In the genomic region with DNA sequence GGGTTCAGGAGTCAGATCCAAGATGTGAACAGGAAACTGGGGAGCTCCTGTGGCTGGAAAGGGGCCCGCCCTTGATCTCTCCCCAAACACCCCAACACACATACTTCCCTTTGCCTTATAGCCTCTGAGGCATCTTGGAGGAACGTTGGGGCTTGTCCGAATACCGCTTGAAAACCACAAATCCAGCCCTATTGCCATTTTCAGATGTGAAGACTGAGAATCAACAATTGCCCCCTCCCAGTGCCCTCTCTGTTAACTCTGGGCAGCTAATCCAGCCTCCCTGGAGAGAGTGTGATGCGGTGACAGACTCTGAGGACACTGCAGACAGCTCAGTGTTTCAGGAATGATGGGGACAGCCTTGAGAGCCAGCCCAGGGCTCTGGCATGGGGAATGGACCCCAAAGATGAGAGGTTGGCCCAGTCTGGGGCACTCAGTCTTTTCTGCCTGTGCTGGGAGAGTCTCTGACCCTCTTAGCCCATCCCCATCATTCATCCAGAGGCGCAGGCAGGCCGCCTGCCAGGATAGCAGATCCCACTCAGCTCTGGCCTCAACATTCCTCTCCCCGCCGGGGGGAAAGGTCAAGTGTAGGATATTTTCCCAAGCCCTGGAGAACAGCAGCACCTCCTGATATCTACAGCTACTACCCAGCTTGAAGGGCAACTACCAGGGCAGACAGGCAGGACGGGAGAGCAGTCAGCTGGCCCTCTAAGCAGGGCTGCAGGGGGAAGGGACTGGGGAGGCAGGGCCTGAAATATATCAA, we compare ENCODE assay signal across 24 cellular contexts. TPM values are rescaled to one million over a fixed set of nuclear protein-coding genes. Genes with fewer than 3 reads are reported as not detected.
DNase-seq lines count a peak whose midpoint lies in the region; ATAC-seq, FAIRE-seq and TF ChIP-seq lines count a peak whose summit lies in the region.
"Had no signal": no experiment of that assay in that cellular context is flagged by ENCODE, and none has a peak within 500 bp of the region (broad histone marks: within the 10 kb centered on the region; RNA-seq: fewer than 3 reads in every experiment).

No MANE protein-coding gene starts in this region.

- FAIRE-seq in astrocyte (lab: Jason Lieb, UNC) (no peak), keratinocyte (lab: Jason Lieb, UNC) (peak; percentile 85)
- FAIRE-seq: A204.1, GM12891, K562 had no signal

- TF ChIP-seq EP300 in SK-N-SH (IDR thresholded peaks at IDR 0.05; ENCODE audit: borderline replicate concordance in 1 of 2, low read depth in 1 of 2, low read length in 1 of 2), result no peak

- no peaks in the 10 kb centered on the region for H3K9me1 ChIP-seq in keratinocyte (ENCODE audit: control insufficient read depth, extremely low read depth, insufficient read depth, low read length)

- peaks cover 3% of the 10 kb centered on the region for H3K27me3 Mint-ChIP-seq in astrocyte (ENCODE audit: low read depth, unreplicated experiment)
- H3K27me3 Mint-ChIP-seq in stimulated activated naive B cell treated with anti-CD40 and anti-IgM and Interleukin-4, amounts not matched to agents 10 μg/mL and 1 μg/mL and 100 μg/mL, for 72 hours, result peaks cover 3 to 6% of the 10 kb centered on the region in 2 donors
- H3K27me3 Mint-ChIP-seq in activated T-helper 2 cell treated with anti-CD3 and anti-CD28 coated beads, Interferon-gamma antibody, Interleukin-2, Interleukin-4, amounts not matched to agents 10 μg/mL and 5 μg/mL and 100 μg/mL, durations not matched to agents 14 hours and 24 hours and 36 hours (ENCODE audit: low read depth), result peaks cover 16% of the 10 kb centered on the region
- H3K27me3 Mint-ChIP-seq: stimulated activated memory B cell treated with anti-CD40 and anti-IgM and Interleukin-4, amounts not matched to agents 10 μg/mL and 1 μg/mL and 100 μg/mL, for 72 hours had no signal

- intact Hi-C loops in activated T-helper 2 cell treated with anti-CD3 and anti-CD28 coated beads, Interferon-gamma antibody, Interleukin-2, Interleukin-4, amounts not matched to agents 10 μg/mL and 5 μg/mL and 100 μg/mL, durations not matched to agents 14 hours and 24 hours and 36 hours (cut with micrococcal nuclease), result no loop called here

- DNase-seq in SK-N-SH (no peak), astrocyte (ENCODE audit: low read depth) (peak; percentile 57), keratinocyte (ENCODE audit: low read depth, low spot score) (no peak), NAMALWA (ENCODE audit: low spot score) (no peak), hippocampal formation (lab: John Stamatoyannopoulos, UW) (no peak)
- DNase-seq in stimulated activated naive B cell treated with anti-CD40 and anti-IgM and Interleukin-4, amounts not matched to agents 10 μg/mL and 1 μg/mL and 100 μg/mL, for 72 hours, result no peak
- DNase-seq in activated T-helper 2 cell treated with anti-CD3 and anti-CD28 coated beads, Interferon-gamma antibody, Interleukin-2, Interleukin-4, amounts not matched to agents 10 μg/mL and 5 μg/mL and 100 μg/mL, durations not matched to agents 14 hours and 24 hours and 36 hours (ENCODE audit: low spot score), result no peak
- DNase-seq: activated CD4-positive, alpha-beta memory T cell treated with anti-CD3 and anti-CD28 coated beads for 36 hours; activated naive CD4-positive, alpha-beta T cell treated with anti-CD3 and anti-CD28 coated beads, Interleukin-2, amount 10 ng/mL, durations not matched to agents 7 days and 5 days; activated T-cell treated with anti-CD3 and anti-CD28 coated beads, Interleukin-2, amount 50 U/mL, for 1 hour; C1 segment of cervical spinal cord; dermis blood vessel endothelial cell; NCI-H1092; NCI-H2081; NCI-H510A; SIG-M5; T-helper 17 cell had no signal

- H3K36me3 ChIP-seq in SK-N-SH (replicated peaks in 1 of 2; ENCODE audit: control insufficient read depth in 1 of 2, insufficient read depth in 2 of 2, low read length in 1 of 2) (no peaks in the 10 kb centered on the region), astrocyte (ENCODE audit: insufficient read depth, low read length) (no peaks in the 10 kb centered on the region), keratinocyte (ENCODE audit: control insufficient read depth in 2 of 2, extremely low read depth in 1 of 2, insufficient read depth in 2 of 2, low read length in 2 of 2) (no peaks in the 10 kb centered on the region)

- H3K9me2 ChIP-seq in SK-N-SH, result no peaks in the 10 kb centered on the region

- no peaks in the 10 kb centered on the region for H3K36me3 Mint-ChIP-seq in astrocyte (ENCODE audit: low read depth, unreplicated experiment)
- no peaks in the 10 kb centered on the region for H3K36me3 Mint-ChIP-seq in stimulated activated naive B cell treated with anti-CD40 and anti-IgM and Interleukin-4, amounts not matched to agents 10 μg/mL and 1 μg/mL and 100 μg/mL, for 72 hours
- no peaks in the 10 kb centered on the region for H3K36me3 Mint-ChIP-seq in activated T-helper 2 cell treated with anti-CD3 and anti-CD28 coated beads, Interferon-gamma antibody, Interleukin-2, Interleukin-4, amounts not matched to agents 10 μg/mL and 5 μg/mL and 100 μg/mL, durations not matched to agents 14 hours and 24 hours and 36 hours (ENCODE audit: low read depth)
- H3K36me3 Mint-ChIP-seq: activated CD4-positive, alpha-beta memory T cell treated with anti-CD3 and anti-CD28 coated beads for 36 hours; activated naive CD4-positive, alpha-beta T cell treated with anti-CD3 and anti-CD28 coated beads, Interleukin-2, amount 10 ng/mL, durations not matched to agents 7 days and 5 days; stimulated activated memory B cell treated with anti-CD40 and anti-IgM and Interleukin-4, amounts not matched to agents 10 μg/mL and 1 μg/mL and 100 μg/mL, for 72 hours; WTC11 had no signal

- no peaks in the 10 kb centered on the region for H3F3A ChIP-seq in SK-N-SH (replicated peaks; ENCODE audit: insufficient read depth)

- no peaks in the 10 kb centered on the region for H3K27me3 ChIP-seq in SK-N-SH (ENCODE audit: insufficient read depth)
- no peaks in the 10 kb centered on the region for H3K27me3 ChIP-seq in astrocyte (ENCODE audit: insufficient read depth, low read length)
- no peaks in the 10 kb centered on the region for H3K27me3 ChIP-seq in keratinocyte (ENCODE audit: control insufficient read depth, extremely low read depth, insufficient read depth, low read length)

- H4K20me1 ChIP-seq in SK-N-SH (ENCODE audit: insufficient read depth) (no peaks in the 10 kb centered on the region), astrocyte (ENCODE audit: insufficient read depth, low read length) (no peaks in the 10 kb centered on the region), keratinocyte (ENCODE audit: control insufficient read depth, extremely low read depth, insufficient read depth, low read length) (no peaks in the 10 kb centered on the region)

- H3K4me1 ChIP-seq in SK-N-SH (ENCODE audit: control insufficient read depth in 1 of 2, insufficient read depth in 2 of 2, low read depth in 1 of 2, low read length in 1 of 2) (peaks cover 0 to 43% of the 10 kb centered on the region in 2 experiments; a peak in 2 of 4 replicates), astrocyte (ENCODE audit: insufficient read depth, low read length) (peaks cover 16% of the 10 kb centered on the region), keratinocyte (ENCODE audit: control insufficient read depth, extremely low read depth, insufficient read depth, low read length) (peaks cover 15% of the 10 kb centered on the region)

- H3K9me3 ChIP-seq in SK-N-SH (no peaks in the 10 kb centered on the region), astrocyte (ENCODE audit: insufficient read depth, low read depth, low read length) (no peaks in the 10 kb centered on the region), keratinocyte (ENCODE audit: control insufficient read depth, low read depth, low read length) (no peaks in the 10 kb centered on the region)

- no peak overlapping the region for H3K4me3 Mint-ChIP-seq in astrocyte (ENCODE audit: unreplicated experiment)
- no peak overlapping the region for H3K4me3 Mint-ChIP-seq in stimulated activated naive B cell treated with anti-CD40 and anti-IgM and Interleukin-4, amounts not matched to agents 10 μg/mL and 1 μg/mL and 100 μg/mL, for 72 hours
- no peak overlapping the region for H3K4me3 Mint-ChIP-seq in activated T-helper 2 cell treated with anti-CD3 and anti-CD28 coated beads, Interferon-gamma antibody, Interleukin-2, Interleukin-4, amounts not matched to agents 10 μg/mL and 5 μg/mL and 100 μg/mL, durations not matched to agents 14 hours and 24 hours and 36 hours (ENCODE audit: low read depth)
- H3K4me3 Mint-ChIP-seq: activated CD4-positive, alpha-beta memory T cell treated with anti-CD3 and anti-CD28 coated beads for 36 hours; activated naive CD4-positive, alpha-beta T cell treated with anti-CD3 and anti-CD28 coated beads, Interleukin-2, amount 10 ng/mL, durations not matched to agents 7 days and 5 days; stimulated activated memory B cell treated with anti-CD40 and anti-IgM and Interleukin-4, amounts not matched to agents 10 μg/mL and 1 μg/mL and 100 μg/mL, for 72 hours; T-helper 17 cell; WTC11 had no signal

- no peaks in the 10 kb centered on the region for H3K79me2 ChIP-seq in SK-N-SH (ENCODE audit: insufficient read depth)
- H3K79me2 ChIP-seq in astrocyte (ENCODE audit: insufficient read depth, low read length), result no peaks in the 10 kb centered on the region
- H3K79me2 ChIP-seq in keratinocyte (ENCODE audit: control insufficient read depth, insufficient read depth, low read length), result no peaks in the 10 kb centered on the region

- TF ChIP-seq CTCF in SK-N-SH (IDR thresholded peaks at IDR 0.05) (no peak), astrocyte (IDR thresholded peaks at IDR 0.05; ENCODE audit: insufficient read depth, low read depth, low read length) (no peak), keratinocyte (optimal IDR thresholded peaks at IDR 0.05 in 1 of 3, IDR thresholded peaks at IDR 0.05 in 1 of 3, conservative IDR thresholded peaks at IDR 0.05 in 1 of 3; ENCODE audit: extremely low read depth in 1 of 3, insufficient read depth in 2 of 3, low read length in 3 of 3) (no peak)

- H3K4me3 ChIP-seq in SK-N-SH (ENCODE audit: low read depth in 2 of 2, low read length in 1 of 2), result no peak overlapping the region
- no peak overlapping the region for H3K4me3 ChIP-seq in astrocyte (ENCODE audit: insufficient read depth, low read depth, low read length)
- no peak overlapping the region for H3K4me3 ChIP-seq in keratinocyte (ENCODE audit: control insufficient read depth in 2 of 3, extremely low read depth in 1 of 3, insufficient read depth in 2 of 3, low read depth in 1 of 3, low read length in 3 of 3)
- H3K4me3 ChIP-seq: K562 had no signal

- H3K27ac Mint-ChIP-seq in astrocyte (ENCODE audit: unreplicated experiment), result peak overlapping the region; percentile 83
- H3K27ac Mint-ChIP-seq in stimulated activated naive B cell treated with anti-CD40 and anti-IgM and Interleukin-4, amounts not matched to agents 10 μg/mL and 1 μg/mL and 100 μg/mL, for 72 hours, result peak overlapping the region; percentile 25
- H3K27ac Mint-ChIP-seq in activated T-helper 2 cell treated with anti-CD3 and anti-CD28 coated beads, Interferon-gamma antibody, Interleukin-2, Interleukin-4, amounts not matched to agents 10 μg/mL and 5 μg/mL and 100 μg/mL, durations not matched to agents 14 hours and 24 hours and 36 hours, result no peak overlapping the region
- H3K27ac Mint-ChIP-seq: activated CD4-positive, alpha-beta memory T cell treated with anti-CD3 and anti-CD28 coated beads for 36 hours; activated naive CD4-positive, alpha-beta T cell treated with anti-CD3 and anti-CD28 coated beads, Interleukin-2, amount 10 ng/mL, durations not matched to agents 7 days and 5 days; stimulated activated memory B cell treated with anti-CD40 and anti-IgM and Interleukin-4, amounts not matched to agents 10 μg/mL and 1 μg/mL and 100 μg/mL, for 72 hours; T-helper 17 cell; WTC11 had no signal

- dilution Hi-C loops in keratinocyte (cut with MboI; ENCODE audit: extremely low pct_ligation_motif_present, low sequenced_read_pairs), result no loop called here

- 88% methylated on average over 6 of the region's 10 CpGs for WGBS in SK-N-SH (ENCODE audit: low lambda C conversion rate)

- H3K4me2 ChIP-seq in SK-N-SH (no peak overlapping the region), astrocyte (ENCODE audit: low read length) (peak overlapping the region; percentile 49), keratinocyte (ENCODE audit: control insufficient read depth, extremely low read depth, insufficient read depth, low read depth, low read length) (peak overlapping the region; percentile 45)

- POLR2A ChIA-PET in SK-N-SH (lab: Yijun Ruan, JAX), result no interaction called here

- H3K4me1 Mint-ChIP-seq in astrocyte (ENCODE audit: low read depth, unreplicated experiment), result peaks cover 44% of the 10 kb centered on the region
- H3K4me1 Mint-ChIP-seq in stimulated activated naive B cell treated with anti-CD40 and anti-IgM and Interleukin-4, amounts not matched to agents 10 μg/mL and 1 μg/mL and 100 μg/mL, for 72 hours, result peaks cover 0 to 3% of the 10 kb centered on the region in 2 donors
- H3K4me1 Mint-ChIP-seq in activated T-helper 2 cell treated with anti-CD3 and anti-CD28 coated beads, Interferon-gamma antibody, Interleukin-2, Interleukin-4, amounts not matched to agents 10 μg/mL and 5 μg/mL and 100 μg/mL, durations not matched to agents 14 hours and 24 hours and 36 hours (ENCODE audit: low read depth), result no peaks in the 10 kb centered on the region
- H3K4me1 Mint-ChIP-seq: activated naive CD4-positive, alpha-beta T cell treated with anti-CD3 and anti-CD28 coated beads, Interleukin-2, amount 10 ng/mL, durations not matched to agents 7 days and 5 days; stimulated activated memory B cell treated with anti-CD40 and anti-IgM and Interleukin-4, amounts not matched to agents 10 μg/mL and 1 μg/mL and 100 μg/mL, for 72 hours; T-helper 17 cell had no signal

- peaks cover 2% of the 10 kb centered on the region for H3K9me3 Mint-ChIP-seq in astrocyte (ENCODE audit: unreplicated experiment)
- no peaks in the 10 kb centered on the region for H3K9me3 Mint-ChIP-seq in stimulated activated naive B cell treated with anti-CD40 and anti-IgM and Interleukin-4, amounts not matched to agents 10 μg/mL and 1 μg/mL and 100 μg/mL, for 72 hours
- no peaks in the 10 kb centered on the region for H3K9me3 Mint-ChIP-seq in activated T-helper 2 cell treated with anti-CD3 and anti-CD28 coated beads, Interferon-gamma antibody, Interleukin-2, Interleukin-4, amounts not matched to agents 10 μg/mL and 5 μg/mL and 100 μg/mL, durations not matched to agents 14 hours and 24 hours and 36 hours
- H3K9me3 Mint-ChIP-seq: activated CD4-positive, alpha-beta memory T cell treated with anti-CD3 and anti-CD28 coated beads for 36 hours; activated naive CD4-positive, alpha-beta T cell treated with anti-CD3 and anti-CD28 coated beads, Interleukin-2, amount 10 ng/mL, durations not matched to agents 7 days and 5 days; stimulated activated memory B cell treated with anti-CD40 and anti-IgM and Interleukin-4, amounts not matched to agents 10 μg/mL and 1 μg/mL and 100 μg/mL, for 72 hours; WTC11 had no signal

- H3K27ac ChIP-seq in SK-N-SH (ENCODE audit: low read depth in 2 of 2, low read length in 1 of 2) (peak overlapping the region in 1 of 2 experiments; percentile 86; a peak in 1 of 4 replicates), astrocyte (ENCODE audit: low read depth, low read length) (no peak overlapping the region), keratinocyte (ENCODE audit: control insufficient read depth, insufficient read depth, low read length) (no peak overlapping the region)
- H3K27ac ChIP-seq: epithelial cell of prostate had no signal

- ATAC-seq in SK-N-SH treated with all-trans-retinoic acid at 6 μM for 48 hours, result 0 out of 3 replicates have a peak, but pooled peaks have one; percentile 9
- ATAC-seq in stimulated activated naive B cell treated with anti-CD40 and anti-IgM and Interleukin-4, amounts not matched to agents 10 μg/mL and 1 μg/mL and 100 μg/mL, for 72 hours (replicated peaks), result no peak
- ATAC-seq: K562; stimulated activated memory B cell treated with anti-CD40 and anti-IgM and Interleukin-4, amounts not matched to agents 10 μg/mL and 1 μg/mL and 100 μg/mL, for 72 hours; T-helper 17 cell; WTC11 had no signal

- H2AFZ ChIP-seq in SK-N-SH (ENCODE audit: low read depth), result no peak overlapping the region
- no peak overlapping the region for H2AFZ ChIP-seq in astrocyte (ENCODE audit: low read depth, low read length)
- H2AFZ ChIP-seq in keratinocyte (ENCODE audit: control insufficient read depth, low read length), result peak overlapping the region; percentile 4

- H3K9ac ChIP-seq in SK-N-SH (no peak overlapping the region), astrocyte (ENCODE audit: low read length) (peak overlapping the region; percentile 5), keratinocyte (ENCODE audit: control insufficient read depth, extremely low read depth, insufficient read depth, low read length) (no peak overlapping the region)

- TF ChIP-seq RAD21 in SK-N-SH (IDR thresholded peaks at IDR 0.05; ENCODE audit: low read length), result no peak

- CTCF ChIA-PET in SK-N-SH (lab: Yijun Ruan, JAX), result interaction anchor here (0.7 to 8.0 kb wide), 8 partner anchors 11 to 136 kb away, joined by 4 to 64 read pairs (median 12); a partner anchor contains a TSS

RNA-seq across cellular contexts. Expression of a gene that starts 24.6 kb away (rescaled TPM):
- polyA plus RNA-seq in SK-N-SH (2012; rRNA removed) (34.4 and 58.8 TPM in 2 replicates), keratinocyte (23.9 to 40.7 TPM (median 26.6 TPM) in 3 replicates)
- 30.9 and 41.3 TPM in 2 replicates for polyA plus RNA-seq in SK-N-SH (2012; cell fraction: cytosol; rRNA removed)
- 136 and 138 TPM in 2 replicates for polyA plus RNA-seq in SK-N-SH (2012; cell fraction: nucleus; rRNA removed)
- total RNA-seq in astrocyte, result 162 and 196 TPM in 2 replicates
- polyA plus RNA-seq in keratinocyte (2011; ENCODE audit: low read depth), result 12.1 TPM
- polyA plus RNA-seq in keratinocyte (2011; cell fraction: cytosol; rRNA removed), result 19.5 and 28.2 TPM in 2 replicates
- 118 and 155 TPM in 2 replicates for polyA plus RNA-seq in keratinocyte (2011; cell fraction: nucleus; rRNA removed)
- polyA plus RNA-seq in keratinocyte (2012; ENCODE audit: low replicate concordance), result 11.7 and 64.1 TPM in 2 replicates
- polyA minus RNA-seq in keratinocyte, result 66.1 to 143 TPM (median 68.5 TPM) in 3 replicates
- polyA minus RNA-seq in keratinocyte (2011; cell fraction: cytosol; rRNA and poly(A)+ RNA removed), result 89.6 TPM
- polyA minus RNA-seq in keratinocyte (2011; cell fraction: nucleus; rRNA and poly(A)+ RNA removed), result 195 and 210 TPM in 2 replicates
- total RNA-seq in activated T-helper 2 cell treated with anti-CD3 and anti-CD28 coated beads, Interferon-gamma antibody, Interleukin-2, Interleukin-4, amounts not matched to agents 10 μg/mL and 5 μg/mL and 100 μg/mL, durations not matched to agents 14 hours and 24 hours and 36 hours, result 0.07 and 0.23 TPM in 2 replicates

Comparison
In these comparisons a context has a peak if more than half of its experiments do, and no peak if none do; other contexts are left out.
1. RNA of a gene that starts 24.6 kb away (total RNA-seq): 162 to 196 TPM in astrocyte; 0.07 to 0.23 TPM in activated T-helper 2 cell treated with anti-CD3 and anti-CD28 coated beads, Interferon-gamma antibody, Interleukin-2, Interleukin-4, amounts not matched to agents 10 μg/mL and 5 μg/mL and 100 μg/mL, durations not matched to agents 14 hours and 24 hours and 36 hours; every median in the first group is over 100 times any median in the second.